1 cellular context compared by ENCODE assay signal in genomic region chr21:33947451-33948095, GRCh38.
TF ChIP-seq lines count a peak whose summit lies in the region.

No MANE protein-coding gene starts in this region.

TF ChIP-seq in HEK293, 187 proteins besides CTCF, POLR2A, EP300 and RAD21 (continued from another document):
- TF ChIP-seq ZBTB10 (tag by site-specific recombination; IDR thresholded peaks at IDR 0.05) (no peak), ZNF747 (tag by site-specific recombination; IDR thresholded peaks at IDR 0.05) (no peak), BCL6B (tag by site-specific recombination; IDR thresholded peaks at IDR 0.05) (no peak), ZNF707 (tag by site-specific recombination; IDR thresholded peaks at IDR 0.05) (no peak), ZNF530 (tag by site-specific recombination; IDR thresholded peaks at IDR 0.05; ENCODE audit: low read depth) (no peak), EGR2 (tag by site-specific recombination; IDR thresholded peaks at IDR 0.05; ENCODE audit: low read depth) (peak; percentile 54; the same call in 1 of the 2 replicates), ZNF169 (tag by site-specific recombination; IDR thresholded peaks at IDR 0.05) (no peak), PRDM2 (tag by site-specific recombination; IDR thresholded peaks at IDR 0.05; ENCODE audit: borderline replicate concordance) (no peak), ZNF184 (tag by site-specific recombination; IDR thresholded peaks at IDR 0.05) (0 out of 2 replicates have a peak, but pooled peaks have one; percentile 79), ZFP69B (tag by site-specific recombination; IDR thresholded peaks at IDR 0.05) (peak; percentile 46; the same call in 1 of the 2 replicates), ZNF600 (tag by site-specific recombination; IDR thresholded peaks at IDR 0.05) (peak; percentile 99), REST (tag by site-specific recombination; IDR thresholded peaks at IDR 0.05) (peak; percentile 88), TCF7L2 (IDR thresholded peaks at IDR 0.05; ENCODE audit: borderline replicate concordance, low read depth, low read length) (no peak), ZNF394 (tag by site-specific recombination; IDR thresholded peaks at IDR 0.05; ENCODE audit: borderline replicate concordance) (peak; percentile 29), TSHZ1 (tag by site-specific recombination; IDR thresholded peaks at IDR 0.05; ENCODE audit: borderline replicate concordance) (peak; percentile 76; the same call in 1 of the 2 replicates), ZBTB6 (tag by site-specific recombination; IDR thresholded peaks at IDR 0.05) (no peak), ZFP41 (tag by site-specific recombination; IDR thresholded peaks at IDR 0.05; ENCODE audit: borderline replicate concordance) (no peak), ZNF302 (tag by site-specific recombination; IDR thresholded peaks at IDR 0.05; ENCODE audit: low read depth) (no peak), SCRT2 (tag by site-specific recombination; IDR thresholded peaks at IDR 0.05) (peak; percentile 94), ZFHX2 (tag by site-specific recombination; conservative IDR thresholded peaks at IDR 0.05) (peak; percentile 61), ZNF341 (tag by site-specific recombination; IDR thresholded peaks at IDR 0.05; ENCODE audit: low read depth) (no peak), HIC1 (tag by site-specific recombination; IDR thresholded peaks at IDR 0.05) (no peak), ZNF624 (tag by site-specific recombination; IDR thresholded peaks at IDR 0.05) (no peak), ZBTB17 (tag by site-specific recombination; IDR thresholded peaks at IDR 0.05) (no peak), OVOL3 (tag by site-specific recombination; IDR thresholded peaks at IDR 0.05) (no peak), ZNF558 (tag by site-specific recombination; IDR thresholded peaks at IDR 0.05) (peak; percentile 81), ZNF549 (tag by site-specific recombination; IDR thresholded peaks at IDR 0.05) (no peak)
TF ChIP-seq in HEK293: peak in this region for 44.
